Comparison of ENCODE assay signal across 9 cellular contexts in genomic region chr12:122437656-122438121, GRCh38. TPM values are rescaled to one million over a fixed set of nuclear protein-coding genes. Genes with fewer than 3 reads are reported as not detected.
DNase-seq lines count a peak whose midpoint lies in the region; ATAC-seq and TF ChIP-seq lines count a peak whose summit lies in the region.
"Had no signal": no experiment of that assay in that cellular context is flagged by ENCODE, and none has a peak within 500 bp of the region (broad histone marks: within the 10 kb centered on the region; RNA-seq: fewer than 3 reads in every experiment).

No MANE protein-coding gene starts in this region.

- no peak for TF ChIP-seq CTCF in RWPE1 (conservative IDR thresholded peaks at IDR 0.05; ENCODE audit: low read depth)
- no peak for TF ChIP-seq CTCF in glutamatergic neuron (IDR thresholded peaks at IDR 0.05; ENCODE audit: partially characterized antibody, unreplicated experiment)

- DNase-seq in GM04503 (ENCODE audit: low read depth): peak; percentile 60
- DNase-seq in RWPE1 (ENCODE audit: low spot score): peak; percentile 60
- DNase-seq in glutamatergic neuron: peak; percentile 25
- no peak for DNase-seq in sciatic nerve (ENCODE audit: low spot score)
- no peak for DNase-seq in activated naive CD4-positive, alpha-beta T cell (lab: John Stamatoyannopoulos, UW)
- DNase-seq in activated gamma-delta T cell (lab: John Stamatoyannopoulos, UW): no peak
- DNase-seq in NCI-H82 treated with DMSO at 0.1 percent for 48 hours (lab: John Stamatoyannopoulos, UW; ENCODE audit: unreplicated experiment): no peak
- DNase-seq: activated naive CD8-positive, alpha-beta T cell treated with anti-CD3 and anti-CD28 coated beads, Interleukin-2, amount 50 U/mL, for 24 hours had no signal

- CTCF ChIA-PET in RWPE1 (lab: Yijun Ruan, JAX): interaction anchor here (0.7 to 0.9 kb wide), 2 partner anchors 38 to 71 kb away, joined by 3 read pairs; no protein-coding TSS in a partner anchor

- peaks cover 1% of the 10 kb centered on the region for H3K9me3 Mint-ChIP-seq in glutamatergic neuron (ENCODE audit: unreplicated experiment)
- H3K9me3 Mint-ChIP-seq: activated naive CD8-positive, alpha-beta T cell treated with anti-CD3 and anti-CD28 coated beads, Interleukin-2, amount 50 U/mL, for 24 hours had no signal

- POLR2A ChIA-PET in RWPE1 (lab: Yijun Ruan, JAX; ENCODE audit: low non-redundant PET): no interaction called here

- no peaks in the 10 kb centered on the region for H3K36me3 Mint-ChIP-seq in glutamatergic neuron (ENCODE audit: unreplicated experiment)

- peaks cover 3% of the 10 kb centered on the region for H3K27me3 Mint-ChIP-seq in glutamatergic neuron (ENCODE audit: unreplicated experiment)
- H3K27me3 Mint-ChIP-seq: activated naive CD8-positive, alpha-beta T cell treated with anti-CD3 and anti-CD28 coated beads, Interleukin-2, amount 50 U/mL, for 24 hours had no signal

- peak overlapping the region; percentile 57 for H3K4me3 Mint-ChIP-seq in glutamatergic neuron (ENCODE audit: unreplicated experiment)
- H3K4me3 Mint-ChIP-seq: activated naive CD8-positive, alpha-beta T cell treated with anti-CD3 and anti-CD28 coated beads, Interleukin-2, amount 50 U/mL, for 24 hours had no signal

- intact Hi-C loops in sciatic nerve (cut with DNase I): no loop called here

- H3K27ac Mint-ChIP-seq in glutamatergic neuron (ENCODE audit: unreplicated experiment): no peak overlapping the region
- H3K27ac Mint-ChIP-seq: activated naive CD8-positive, alpha-beta T cell treated with anti-CD3 and anti-CD28 coated beads, Interleukin-2, amount 50 U/mL, for 24 hours had no signal

- H3K27ac ChIP-seq in RWPE1: peak overlapping the region; percentile 63

- ATAC-seq in sciatic nerve (peak; percentile 42), HG03175 (IDR thresholded peaks at IDR 0.05; ENCODE audit: unreplicated experiment) (no peak)
- ATAC-seq: activated naive CD8-positive, alpha-beta T cell treated with anti-CD3 and anti-CD28 coated beads, Interleukin-2, amount 50 U/mL, for 24 hours had no signal

- H3K4me1 Mint-ChIP-seq in glutamatergic neuron (ENCODE audit: low read depth, unreplicated experiment): peaks cover 6% of the 10 kb centered on the region
- H3K4me1 Mint-ChIP-seq: activated naive CD8-positive, alpha-beta T cell treated with anti-CD3 and anti-CD28 coated beads, Interleukin-2, amount 50 U/mL, for 24 hours had no signal

RNA-seq across cellular contexts. Expression of gene CLIP1, which starts 15.2 kb away (rescaled TPM):
- total RNA-seq in glutamatergic neuron (ENCODE audit: unreplicated experiment): 65.7 TPM
- 114 TPM for total RNA-seq in sciatic nerve

Comparison
In these comparisons a context has a peak if more than half of its experiments do, and no peak if none do; other contexts are left out.
1. DNase-seq: peak in GM04503 (single experiment), RWPE1 (single experiment) and glutamatergic neuron (single experiment); none in sciatic nerve (single experiment), activated naive CD4-positive, alpha-beta T cell (0 of 4), activated gamma-delta T cell (single experiment) and NCI-H82 treated with DMSO at 0.1 percent for 48 hours (single experiment).